8 cellular contexts compared by ENCODE assay signal in genomic region chr12:120687570-120688289, GRCh38. TPM values are rescaled to one million over a fixed set of nuclear protein-coding genes. Genes with fewer than 3 reads are reported as not detected.
DNase-seq lines count a peak whose midpoint lies in the region; ATAC-seq, FAIRE-seq and TF ChIP-seq lines count a peak whose summit lies in the region.

No MANE protein-coding gene starts in this region.

- no peak overlapping the region for H4K8ac ChIP-seq in mesenchymal stem cell (ENCODE audit: low read length)

- H3K18ac ChIP-seq in mesenchymal stem cell (ENCODE audit: low read depth in 1 of 2, low read length in 2 of 2), result peak overlapping the region; percentile 79 to 84

- ATAC-seq in GM21526 (IDR thresholded peaks at IDR 0.05; ENCODE audit: low FRiP score, unreplicated experiment) (no peak), GM18498 (IDR thresholded peaks at IDR 0.05; ENCODE audit: unreplicated experiment) (no peak)

- H3K36me3 ChIP-seq in SJCRH30, result no peaks in the 10 kb centered on the region
- H3K36me3 ChIP-seq in bronchial epithelial cell (ENCODE audit: control insufficient read depth, insufficient read depth, low read length), result no peaks in the 10 kb centered on the region
- H3K36me3 ChIP-seq in mesenchymal stem cell (ENCODE audit: control insufficient read depth in 1 of 2, insufficient read depth in 2 of 2, low read depth in 1 of 2, low read length in 2 of 2), result no peaks in the 10 kb centered on the region
- H3K36me3 ChIP-seq in suprapubic skin, result no peaks in the 10 kb centered on the region

- peak overlapping the region; percentile 73 for H2BK15ac ChIP-seq in mesenchymal stem cell (ENCODE audit: low read depth, poor library complexity, severe bottlenecking)

- no peak overlapping the region for H2AK5ac ChIP-seq in mesenchymal stem cell (ENCODE audit: low read length, severe bottlenecking)

- H3K4me2 ChIP-seq in mesenchymal stem cell (ENCODE audit: low read length, poor library complexity, severe bottlenecking), result peak overlapping the region; percentile 56

- H3K4me3 ChIP-seq in GM12875 (ENCODE audit: low read depth, low read length) (peak overlapping the region; percentile 87), SJCRH30 (peak overlapping the region; percentile 88), bronchial epithelial cell (ENCODE audit: low read depth, low read length) (peak overlapping the region; percentile 75), mesenchymal stem cell (ENCODE audit: insufficient read depth in 1 of 2, low read depth in 1 of 2, low read length in 2 of 2) (peak overlapping the region; percentile 83 to 96), suprapubic skin (peak overlapping the region; percentile 67)

- TF ChIP-seq POLR2A in suprapubic skin (IDR thresholded peaks at IDR 0.05), result no peak

- H2BK120ac ChIP-seq in mesenchymal stem cell (ENCODE audit: low read depth, low read length), result no peak overlapping the region

- H3K27ac ChIP-seq in SJCRH30 (no peak overlapping the region; the same call in 1 of the 2 replicates), mesenchymal stem cell (ENCODE audit: low read length, poor library complexity, severe bottlenecking) (peak overlapping the region; percentile 1), suprapubic skin (peak overlapping the region; percentile 85)

- WGBS in mesenchymal stem cell, result under 1% methylated on average over 31 of the region's 31 CpGs
- WGBS in suprapubic skin, result 0% methylated on average over 14 of the region's 31 CpGs

- H4K91ac ChIP-seq in mesenchymal stem cell (ENCODE audit: low read length), result no peak overlapping the region

- H3K23ac ChIP-seq in mesenchymal stem cell (ENCODE audit: low read length in 2 of 2), result peak overlapping the region; percentile 42 to 46

- peak overlapping the region; percentile 29 for H2AFZ ChIP-seq in mesenchymal stem cell (ENCODE audit: low read depth, low read length)

- peaks cover 1% of the 10 kb centered on the region for H3K79me1 ChIP-seq in mesenchymal stem cell (replicated peaks; ENCODE audit: low read length, poor library complexity, severe bottlenecking)

- H3K9me3 ChIP-seq in SJCRH30 (replicated peaks) (no peaks in the 10 kb centered on the region), mesenchymal stem cell (ENCODE audit: control insufficient read depth, low read length) (no peaks in the 10 kb centered on the region), suprapubic skin (no peaks in the 10 kb centered on the region)

- DNase-seq in SJCRH30 (no peak), bronchial epithelial cell (ENCODE audit: low read depth) (no peak), mesenchymal stem cell (peak; percentile 58), suprapubic skin (ENCODE audit: low spot score in 2 of 2) (peak in 1 of 2 donors; percentile 68), GDM1 (lab: John Stamatoyannopoulos, UW) (no peak)

- H3K4me1 ChIP-seq in SJCRH30, result peaks cover 14% of the 10 kb centered on the region
- H3K4me1 ChIP-seq in mesenchymal stem cell (ENCODE audit: control insufficient read depth, insufficient read depth, low read depth, low read length), result peaks cover 7% of the 10 kb centered on the region
- H3K4me1 ChIP-seq in suprapubic skin, result peaks cover 53% of the 10 kb centered on the region

- H3K14ac ChIP-seq in mesenchymal stem cell (ENCODE audit: low read length in 2 of 2), result peak overlapping the region in 1 of 2 experiments; percentile 61

- no peak overlapping the region for H2BK12ac ChIP-seq in mesenchymal stem cell (ENCODE audit: low read length in 2 of 2)

- H3K4ac ChIP-seq in mesenchymal stem cell (ENCODE audit: low read depth in 1 of 2, low read length in 2 of 2), result peak overlapping the region in 1 of 2 experiments; percentile 65

- TF ChIP-seq EP300 in suprapubic skin (IDR thresholded peaks at IDR 0.05), result no peak

- H3K9ac ChIP-seq in mesenchymal stem cell (ENCODE audit: low read length), result peak overlapping the region; percentile 95

- TF ChIP-seq CTCF in GM12875 (IDR thresholded peaks at IDR 0.05; ENCODE audit: borderline replicate concordance, insufficient read depth, low read depth, low read length) (no peak), bronchial epithelial cell (IDR thresholded peaks at IDR 0.05; ENCODE audit: insufficient read depth, low read length, severe bottlenecking) (no peak), suprapubic skin (IDR thresholded peaks at IDR 0.05) (no peak)

- FAIRE-seq in bronchial epithelial cell (lab: Jason Lieb, UNC), result no peak

- no peaks in the 10 kb centered on the region for H3K27me3 ChIP-seq in SJCRH30
- H3K27me3 ChIP-seq in bronchial epithelial cell (ENCODE audit: control insufficient read depth, insufficient read depth, low read length), result no peaks in the 10 kb centered on the region
- no peaks in the 10 kb centered on the region for H3K27me3 ChIP-seq in mesenchymal stem cell (ENCODE audit: control insufficient read depth in 1 of 2, insufficient read depth in 1 of 2, low read length in 2 of 2)
- H3K27me3 ChIP-seq in suprapubic skin, result no peaks in the 10 kb centered on the region

- no peak overlapping the region for H2BK5ac ChIP-seq in mesenchymal stem cell (ENCODE audit: low read depth, low read length, poor library complexity, severe bottlenecking)

RNA-seq across cellular contexts. Expression of gene MLEC, which starts 0.8 kb away (rescaled TPM):
- total RNA-seq in SJCRH30 (2014; rRNA removed; shearing (Covaris generic)), result 77.7 and 83.1 TPM in 2 replicates
- total RNA-seq in bronchial epithelial cell (60.3 and 61.9 TPM in 2 replicates), suprapubic skin (10 to 100 TPM; 34.8 to 72.6 (median 60.4) TPM)
- 87.1 TPM for polyA plus RNA-seq in mesenchymal stem cell (2013, experiment 1 of 2)
- polyA plus RNA-seq in mesenchymal stem cell (2013, experiment 2 of 2), result 87.6 TPM

RNA-seq across cellular contexts. Expression of gene UNC119B, which starts 22.5 kb away (rescaled TPM):
- total RNA-seq in SJCRH30 (2014; rRNA removed; shearing (Covaris generic)), result 16.9 and 20.2 TPM in 2 replicates
- total RNA-seq in bronchial epithelial cell, result 12.9 and 19.5 TPM in 2 replicates
- polyA plus RNA-seq in mesenchymal stem cell (2013, experiment 1 of 2), result 14.0 TPM
- polyA plus RNA-seq in mesenchymal stem cell (2013, experiment 2 of 2), result 13.8 TPM
- total RNA-seq in suprapubic skin, result 10 to 100 TPM; 14.2 to 27.6 (median 19.3) TPM

RNA-seq across cellular contexts. Expression of gene ACADS, which starts 37.9 kb away (rescaled TPM):
- total RNA-seq in SJCRH30 (2014; rRNA removed; shearing (Covaris generic)), result 1.1 and 1.3 TPM in 2 replicates
- 7.4 and 8.2 TPM in 2 replicates for total RNA-seq in bronchial epithelial cell
- 3.6 TPM for polyA plus RNA-seq in mesenchymal stem cell (2013, experiment 1 of 2)
- polyA plus RNA-seq in mesenchymal stem cell (2013, experiment 2 of 2), result 3.7 TPM
- 10 to 100 TPM; 19.6 to 27.6 (median 24.4) TPM for total RNA-seq in suprapubic skin

RNA-seq across cellular contexts. Expression of gene CABP1, which starts 47.3 kb away (rescaled TPM):
- 1.7 and 2.7 TPM in 2 replicates for total RNA-seq in SJCRH30 (2014; rRNA removed; shearing (Covaris generic))
- total RNA-seq in bronchial epithelial cell (not detected in 2 replicates), suprapubic skin (under 1 TPM in 3 of 4 donors, not detected in 1; 0.19 to 0.56 (median 0.47) TPM)
- not detected for polyA plus RNA-seq in mesenchymal stem cell (2013, experiment 1 of 2)
- polyA plus RNA-seq in mesenchymal stem cell (2013, experiment 2 of 2), result not detected
